Comparison of ENCODE assay signal across 14 cellular contexts in genomic region chr7:31882187-31882586, GRCh38.
DNase-seq lines count a peak whose midpoint lies in the region; ATAC-seq and TF ChIP-seq lines count a peak whose summit lies in the region.
"Had no signal": no experiment of that assay in that cellular context is flagged by ENCODE, and none has a peak within 500 bp of the region (broad histone marks: within the 10 kb centered on the region; RNA-seq: fewer than 3 reads in every experiment).

No MANE protein-coding gene starts in this region.

- POLR2A ChIA-PET in BJ (lab: Charles Lee) (no interaction called here), PC-3 (lab: Charles Lee; ENCODE audit: unreplicated experiment) (no interaction called here)

- H3K36me3 ChIP-seq in BJ (ENCODE audit: control insufficient read depth, insufficient read depth, low read length) (no peaks in the 10 kb centered on the region), PC-3 (ENCODE audit: low read depth, low read length) (no peaks in the 10 kb centered on the region), osteoblast (ENCODE audit: insufficient read depth, low read length) (peaks cover 14% of the 10 kb centered on the region)

- H3K27ac ChIP-seq in PC-3 (ENCODE audit: low read length) = no peak overlapping the region
- peak overlapping the region; percentile 82 for H3K27ac ChIP-seq in osteoblast (ENCODE audit: low read depth, low read length)

- no peak overlapping the region for H3K9ac ChIP-seq in PC-3 (ENCODE audit: low read length)

- ATAC-seq in PC-3 (peak; percentile 38), GM18861 (IDR thresholded peaks at IDR 0.05; ENCODE audit: unreplicated experiment) (no peak), HG02623 (IDR thresholded peaks at IDR 0.05; ENCODE audit: unreplicated experiment) (no peak)

- H4K20me1 ChIP-seq in PC-3 (ENCODE audit: low read length) (no peaks in the 10 kb centered on the region), osteoblast (ENCODE audit: insufficient read depth, low read length) (no peaks in the 10 kb centered on the region)

- TF ChIP-seq CTCF in BJ (IDR thresholded peaks at IDR 0.05; ENCODE audit: insufficient read depth, low read depth, low read length) (0 out of 2 replicates have a peak, but pooled peaks have one; percentile 4), PC-3 (conservative IDR thresholded peaks at IDR 0.05; ENCODE audit: low read depth, low read length) (no peak), fibroblast of pulmonary artery (IDR thresholded peaks at IDR 0.05; ENCODE audit: low read length, missing control alignments) (no peak), osteoblast (IDR thresholded peaks at IDR 0.05; ENCODE audit: extremely low read depth, low read depth, low read length) (no peak)

- no TSS peak for BruUV-seq in PC-3 (replicated peaks; lab: Mats Ljungman, UMichigan)

- H3K4me1 ChIP-seq in PC-3 (ENCODE audit: insufficient read depth, low read length) = peaks cover 13% of the 10 kb centered on the region; the same call in 1 of the 2 replicates
- H3K4me1 ChIP-seq in osteoblast (ENCODE audit: insufficient read depth, low read length) = peaks cover 32% of the 10 kb centered on the region

- no peaks in the 10 kb centered on the region for H3K9me2 ChIP-seq in PC-3 (replicated peaks; ENCODE audit: low read length)

- H3K4me2 ChIP-seq in PC-3 (ENCODE audit: low read length) (no peak overlapping the region), osteoblast (ENCODE audit: insufficient read depth, low read length) (peak overlapping the region; percentile 63)

- H3K9me3 ChIP-seq in PC-3 (ENCODE audit: low read length) (no peaks in the 10 kb centered on the region), osteoblast (ENCODE audit: low read depth, low read length) (no peaks in the 10 kb centered on the region)

- CTCF ChIA-PET in BJ (lab: Yijun Ruan, JAX) (no interaction called here), PC-3 (lab: Charles Lee) (interaction anchor here (0.6 kb wide), 1 partner anchor 157 kb away, joined by 3 read pairs; no protein-coding TSS in a partner anchor)

- H3K79me2 ChIP-seq in PC-3 (ENCODE audit: low read length) (no peaks in the 10 kb centered on the region), osteoblast (ENCODE audit: insufficient read depth, low read length) (peaks cover 6% of the 10 kb centered on the region)

- no peaks in the 10 kb centered on the region for H3F3A ChIP-seq in PC-3 (ENCODE audit: low read length, unreplicated experiment)

- DNase-seq in BJ (ENCODE audit: low read depth) (no peak), PC-3 (no peak), fibroblast of pulmonary artery (ENCODE audit: low read depth) (peak; percentile 4), osteoblast (ENCODE audit: insufficient read length, low spot score, missing footprints) (no peak), NCI-H748 (lab: John Stamatoyannopoulos, UW; ENCODE audit: unreplicated experiment) (no peak), GOT3 (lab: John Stamatoyannopoulos, UW) (no peak)
- DNase-seq: activated CD8-positive, alpha-beta memory T cell treated with anti-CD3 and anti-CD28 coated beads, Interleukin-2, amount 50 U/mL, for 48 hours; CD4-positive, CD25-positive, alpha-beta regulatory T cell; foreskin melanocyte; NK-92 treated with Interleukin-12 subunit alpha and Interleukin-12 subunit beta, amount 100 ng/mL, for 24 hours; stimulated activated naive CD4-positive, alpha-beta T cell treated with Interleukin-2 at 50 U/mL for 16 hours; T-helper 9 cell had no signal

- H3K27me3 ChIP-seq in BJ (ENCODE audit: control insufficient read depth, insufficient read depth, low read length) (no peaks in the 10 kb centered on the region), PC-3 (ENCODE audit: low read length) (no peaks in the 10 kb centered on the region), osteoblast (ENCODE audit: insufficient read depth, low read length) (no peaks in the 10 kb centered on the region)

- H3K4me3 ChIP-seq in BJ (ENCODE audit: low read depth, low read length) (no peak overlapping the region), PC-3 (ENCODE audit: low read length) (no peak overlapping the region), fibroblast of pulmonary artery (replicated peaks; ENCODE audit: low read depth, low read length) (no peak overlapping the region), osteoblast (ENCODE audit: insufficient read depth, low read length) (no peak overlapping the region)

- intact Hi-C loops in PC-3 (cut with micrococcal nuclease) = loop anchor here (5.0 kb wide), 1 partner anchor 65 kb away; no protein-coding TSS in a partner anchor

- H2AFZ ChIP-seq in PC-3 (ENCODE audit: low read length) (0 out of 2 replicates have a peak overlapping the region, but pooled peaks have one; percentile 22), osteoblast (ENCODE audit: low read length) (no peak overlapping the region)
